18 cellular contexts compared by ENCODE assay signal in genomic region chr3:41662288-41662687, GRCh38.
"Had no signal": no experiment of that assay in that cellular context is flagged by ENCODE, and none has a peak within 500 bp of the region (broad histone marks: within the 10 kb centered on the region; RNA-seq: fewer than 3 reads in every experiment).

No MANE protein-coding gene starts in this region.

- H3K4me1 Mint-ChIP-seq: activated naive CD4-positive, alpha-beta T cell treated with anti-CD3 and anti-CD28 coated beads, Interleukin-2, amount 50 U/mL, for 24 hours; central memory CD8-positive, alpha-beta T cell; stimulated activated naive B cell treated with anti-CD40 and anti-IgM and Interleukin-4, amounts not matched to agents 10 μg/mL and 1 μg/mL and 100 μg/mL, for 72 hours had no signal

- H3K36me3 ChIP-seq: uterus had no signal

- H3K4me3 Mint-ChIP-seq: activated naive CD4-positive, alpha-beta T cell treated with anti-CD3 and anti-CD28 coated beads, Interleukin-2, amount 50 U/mL, for 24 hours; activated T-cell treated with anti-CD3 and anti-CD28 coated beads, Interleukin-2, amount 50 U/mL, for 4 hours; central memory CD8-positive, alpha-beta T cell; natural killer cell treated with Interleukin-12 subunit alpha and Interleukin-12 subunit beta and Interleukin-15 and Interleukin-18, amount 100 ng/mL, for 72 hours; stimulated activated naive B cell treated with anti-CD40 and anti-IgM and Interleukin-4, amounts not matched to agents 10 μg/mL and 1 μg/mL and 100 μg/mL, for 72 hours had no signal

- DNase-seq: activated CD4-positive, alpha-beta T cell treated with anti-CD3 and anti-CD28 coated beads, Interleukin-2, amount 50 U/mL, for 48 hours; activated effector memory CD4-positive, alpha-beta T cell treated with anti-CD3 and anti-CD28 coated beads, Interleukin-2, amount 50 U/mL, for 16 hours; activated T-cell treated with anti-CD3 and anti-CD28 coated beads, Interleukin-2, amount 50 U/mL, for 4 hours; cortex of kidney; effector memory CD4-positive, alpha-beta T cell; glutamatergic neuron; left ventricle myocardium superior; mesendoderm; nucleus accumbens; stimulated activated CD4-positive, alpha-beta T cell treated with anti-CD3 and anti-CD28 coated beads, Interleukin-2, amount 100 ng/mL, for 48 hours; stimulated activated naive B cell treated with anti-CD40 and anti-IgM and Interleukin-4, amounts not matched to agents 10 μg/mL and 1 μg/mL and 100 μg/mL, for 72 hours; T1000; tibial artery; uterus had no signal

- H3K27me3 ChIP-seq: tibial artery, uterus had no signal

- H3K4me3 ChIP-seq: tibial artery, uterus had no signal

- H3K27ac ChIP-seq: tibial artery, uterus, VCaP had no signal

- H3K27me3 Mint-ChIP-seq: activated naive CD4-positive, alpha-beta T cell treated with anti-CD3 and anti-CD28 coated beads, Interleukin-2, amount 50 U/mL, for 24 hours; central memory CD8-positive, alpha-beta T cell; natural killer cell treated with Interleukin-12 subunit alpha and Interleukin-12 subunit beta and Interleukin-15 and Interleukin-18, amount 100 ng/mL, for 72 hours; stimulated activated naive B cell treated with anti-CD40 and anti-IgM and Interleukin-4, amounts not matched to agents 10 μg/mL and 1 μg/mL and 100 μg/mL, for 72 hours had no signal

- H3K9me3 Mint-ChIP-seq: central memory CD8-positive, alpha-beta T cell; natural killer cell treated with Interleukin-12 subunit alpha and Interleukin-12 subunit beta and Interleukin-15 and Interleukin-18, amount 100 ng/mL, for 72 hours had no signal

- H3K27ac Mint-ChIP-seq: activated naive CD4-positive, alpha-beta T cell treated with anti-CD3 and anti-CD28 coated beads, Interleukin-2, amount 50 U/mL, for 24 hours; natural killer cell treated with Interleukin-12 subunit alpha and Interleukin-12 subunit beta and Interleukin-15 and Interleukin-18, amount 100 ng/mL, for 72 hours; stimulated activated naive B cell treated with anti-CD40 and anti-IgM and Interleukin-4, amounts not matched to agents 10 μg/mL and 1 μg/mL and 100 μg/mL, for 72 hours had no signal

- ATAC-seq: activated T-cell treated with anti-CD3 and anti-CD28 coated beads, Interleukin-2, amount 50 U/mL, for 4 hours; left ventricle myocardium superior; natural killer cell treated with Interleukin-12 subunit alpha and Interleukin-12 subunit beta and Interleukin-15 and Interleukin-18, amount 100 ng/mL, for 72 hours; stimulated activated naive B cell treated with anti-CD40 and anti-IgM and Interleukin-4, amounts not matched to agents 10 μg/mL and 1 μg/mL and 100 μg/mL, for 72 hours had no signal

- H3K9me3 ChIP-seq: uterus had no signal

- H3K4me1 ChIP-seq: tibial artery, uterus had no signal
